10 cellular contexts compared by ENCODE assay signal in the genomic region with DNA sequence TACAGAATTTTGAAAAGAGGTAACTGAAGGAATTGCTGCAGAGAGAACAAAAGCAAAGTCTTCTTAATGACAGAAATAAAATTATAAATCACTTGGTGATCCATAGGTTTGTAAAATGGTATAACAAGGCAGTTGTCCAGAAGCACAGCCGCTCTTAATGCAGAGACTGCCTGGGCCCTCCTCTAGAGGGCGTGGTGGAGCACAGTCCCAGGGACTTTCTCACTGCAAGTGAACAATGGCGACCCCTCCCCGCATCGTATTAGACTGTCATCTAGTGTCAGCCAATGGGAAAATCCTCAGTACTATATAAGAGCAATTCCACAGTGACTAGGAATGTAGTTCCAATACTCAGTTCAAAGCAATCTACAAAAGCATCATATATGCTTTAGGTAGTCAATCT. TPM values are rescaled to one million over a fixed set of nuclear protein-coding genes. Genes with fewer than 3 reads are reported as not detected.
DNase-seq lines count a peak whose midpoint lies in the region; ATAC-seq, FAIRE-seq and TF ChIP-seq lines count a peak whose summit lies in the region.
"Had no signal": no experiment of that assay in that cellular context is flagged by ENCODE, and none has a peak within 500 bp of the region (broad histone marks: within the 10 kb centered on the region; RNA-seq: fewer than 3 reads in every experiment).

No MANE protein-coding gene starts in this region.

- no peak for TF ChIP-seq POLR2A in GM12891 (IDR thresholded peaks at IDR 0.05; ENCODE audit: low read depth, low read length)

- no peak overlapping the region for H3K27ac Mint-ChIP-seq in natural killer cell
- H3K27ac Mint-ChIP-seq in natural killer cell treated with Interleukin-12 subunit alpha and Interleukin-12 subunit beta and Interleukin-15 and Interleukin-18, amount 100 ng/mL, for 72 hours = no peak overlapping the region
- H3K27ac Mint-ChIP-seq in type B pancreatic cell = no peak overlapping the region
- no peak overlapping the region for H3K27ac Mint-ChIP-seq in mesothelial cell of epicardium

- H3K9me3 Mint-ChIP-seq in natural killer cell (no peaks in the 10 kb centered on the region), type B pancreatic cell (no peaks in the 10 kb centered on the region), mesothelial cell of epicardium (no peaks in the 10 kb centered on the region)
- H3K9me3 Mint-ChIP-seq in natural killer cell treated with Interleukin-12 subunit alpha and Interleukin-12 subunit beta and Interleukin-15 and Interleukin-18, amount 100 ng/mL, for 72 hours = no peaks in the 10 kb centered on the region

- peak; percentile 44 to 59 (median 55) for ATAC-seq in natural killer cell
- ATAC-seq in natural killer cell treated with Interleukin-12 subunit alpha and Interleukin-12 subunit beta and Interleukin-15 and Interleukin-18, amount 100 ng/mL, for 72 hours = no peak

- H3K27me3 Mint-ChIP-seq in natural killer cell (ENCODE audit: low read depth in 2 of 2) (no peaks in the 10 kb centered on the region), type B pancreatic cell (no peaks in the 10 kb centered on the region), mesothelial cell of epicardium (ENCODE audit: low read depth) (no peaks in the 10 kb centered on the region)
- H3K27me3 Mint-ChIP-seq in natural killer cell treated with Interleukin-12 subunit alpha and Interleukin-12 subunit beta and Interleukin-15 and Interleukin-18, amount 100 ng/mL, for 72 hours = no peaks in the 10 kb centered on the region

- peaks cover 9% of the 10 kb centered on the region for H3K36me3 Mint-ChIP-seq in natural killer cell
- peaks cover 16% of the 10 kb centered on the region for H3K36me3 Mint-ChIP-seq in natural killer cell treated with Interleukin-12 subunit alpha and Interleukin-12 subunit beta and Interleukin-15 and Interleukin-18, amount 100 ng/mL, for 72 hours
- H3K36me3 Mint-ChIP-seq in type B pancreatic cell = no peaks in the 10 kb centered on the region
- no peaks in the 10 kb centered on the region for H3K36me3 Mint-ChIP-seq in mesothelial cell of epicardium

- FAIRE-seq in GM12891 (lab: Jason Lieb, UNC) = no peak
- FAIRE-seq: HTR-8/SVneo had no signal

- intact Hi-C loops in natural killer cell (cut with micrococcal nuclease) = no loop called here

- TF ChIP-seq CTCF in natural killer cell (IDR thresholded peaks at IDR 0.05) = peak; percentile 27
- TF ChIP-seq CTCF in type B pancreatic cell (conservative IDR thresholded peaks at IDR 0.05) = peak; percentile 70
- no peak for TF ChIP-seq CTCF in mesothelial cell of epicardium (IDR thresholded peaks at IDR 0.05; ENCODE audit: unreplicated experiment)

- DNase-seq in natural killer cell = no peak
- no peak for DNase-seq in natural killer cell treated with Interleukin-12 subunit alpha and Interleukin-12 subunit beta and Interleukin-15 and Interleukin-18, amount 100 ng/mL, for 72 hours (ENCODE audit: low spot score)
- DNase-seq in NCI-H82 treated with DMSO at 0.1 percent for 48 hours (lab: John Stamatoyannopoulos, UW; ENCODE audit: unreplicated experiment) = peak; percentile 25
- DNase-seq in dermis blood vessel endothelial cell = peak; percentile 15
- DNase-seq in type B pancreatic cell (ENCODE audit: extremely low spot score, unreplicated experiment) = no peak
- no peak for DNase-seq in GM12891 (ENCODE audit: insufficient read length, low spot score)
- DNase-seq in glomerular visceral epithelial cell (ENCODE audit: extremely low spot score) = no peak
- DNase-seq in mesothelial cell of epicardium (ENCODE audit: low spot score in 2 of 2, unreplicated experiment in 2 of 2) = no peak

- H3K4me1 Mint-ChIP-seq in natural killer cell (peaks cover 15 to 19% of the 10 kb centered on the region in 2 donors), type B pancreatic cell (ENCODE audit: unreplicated experiment) (no peaks in the 10 kb centered on the region), mesothelial cell of epicardium (no peaks in the 10 kb centered on the region)
- H3K4me1 Mint-ChIP-seq in natural killer cell treated with Interleukin-12 subunit alpha and Interleukin-12 subunit beta and Interleukin-15 and Interleukin-18, amount 100 ng/mL, for 72 hours (ENCODE audit: low read depth in 2 of 2) = peaks cover 19 to 22% of the 10 kb centered on the region in 2 donors

- H3K4me3 Mint-ChIP-seq in natural killer cell (no peak overlapping the region), type B pancreatic cell (no peak overlapping the region), mesothelial cell of epicardium (no peak overlapping the region)
- no peak overlapping the region for H3K4me3 Mint-ChIP-seq in natural killer cell treated with Interleukin-12 subunit alpha and Interleukin-12 subunit beta and Interleukin-15 and Interleukin-18, amount 100 ng/mL, for 72 hours

TF ChIP-seq in GM12891, 5 proteins besides CTCF, POLR2A, EP300 and RAD21:
- TF ChIP-seq TAF1 (IDR thresholded peaks at IDR 0.05; ENCODE audit: low read depth, low read length) (no peak), SPI1 (IDR thresholded peaks at IDR 0.05; ENCODE audit: low read depth, low read length) (no peak), POLR2AphosphoS5 (IDR thresholded peaks at IDR 0.05; ENCODE audit: low read depth, low read length) (no peak), PAX5 (IDR thresholded peaks at IDR 0.05; ENCODE audit: insufficient read depth, low read length, severe bottlenecking) (no peak)

RNA-seq across cellular contexts. Expression of gene ZBED2, which starts 26.4 kb away (rescaled TPM):
- under 1 TPM in 1 of 3 donors, not detected in 2; 0.26 TPM for total RNA-seq in natural killer cell
- 10 to 100 TPM in 1 of 2 donors, 1 to 10 TPM in 1; 5.7 to 70.2 TPM for total RNA-seq in natural killer cell treated with Interleukin-12 subunit alpha and Interleukin-12 subunit beta and Interleukin-15 and Interleukin-18, amount 100 ng/mL, for 72 hours
- total RNA-seq in dermis blood vessel endothelial cell = not detected in 2 replicates
- total RNA-seq in type B pancreatic cell (ENCODE audit: low replicate concordance) = 2.2 and 3.3 TPM in 2 replicates
- polyA plus RNA-seq in GM12891 (2012; ENCODE audit: low read depth, missing spikeins) = 0.77 TPM
- total RNA-seq in mesothelial cell of epicardium = not detected in 3 replicates
- total RNA-seq: temporal lobe had no signal

RNA-seq across cellular contexts. Expression of gene PLCXD2, which starts 52.9 kb away (rescaled TPM):
- total RNA-seq in natural killer cell (10 to 100 TPM; 31.6 to 37.5 (median 32.5) TPM), dermis blood vessel endothelial cell (1.7 and 2.9 TPM in 2 replicates), type B pancreatic cell (ENCODE audit: low replicate concordance) (7.2 and 14.5 TPM in 2 replicates), mesothelial cell of epicardium (3.9 to 4.7 TPM (median 4.0 TPM) in 3 replicates)
- 10 to 100 TPM; 15.0 to 26.1 TPM for total RNA-seq in natural killer cell treated with Interleukin-12 subunit alpha and Interleukin-12 subunit beta and Interleukin-15 and Interleukin-18, amount 100 ng/mL, for 72 hours
- 0.27 TPM for polyA plus RNA-seq in GM12891 (2012; ENCODE audit: low read depth, missing spikeins)

Comparison
In these comparisons a context has a peak if more than half of its experiments do, and no peak if none do; other contexts are left out.
1. ATAC-seq: peak in natural killer cell (3 of 3); none in natural killer cell treated with Interleukin-12 subunit alpha and Interleukin-12 subunit beta and Interleukin-15 and Interleukin-18, amount 100 ng/mL, for 72 hours (0 of 2).
2. DNase-seq: peak in NCI-H82 treated with DMSO at 0.1 percent for 48 hours (single experiment) and dermis blood vessel endothelial cell (single experiment); none in natural killer cell (single experiment), natural killer cell treated with Interleukin-12 subunit alpha and Interleukin-12 subunit beta and Interleukin-15 and Interleukin-18, amount 100 ng/mL, for 72 hours (single experiment), type B pancreatic cell (single experiment), GM12891 (single experiment), glomerular visceral epithelial cell (single experiment) and mesothelial cell of epicardium (0 of 2).